Comparison of ENCODE assay signal across 6 cellular contexts in genomic region chr11:87866951-87867350, GRCh38.
"Had no signal": no experiment of that assay in that cellular context is flagged by ENCODE, and none has a peak within 500 bp of the region (broad histone marks: within the 10 kb centered on the region; RNA-seq: fewer than 3 reads in every experiment).

No MANE protein-coding gene starts in this region.

- ATAC-seq: HCT116, HepG2 had no signal

- DNase-seq: GM23248, GOT3, H7, HFFc6 had no signal
